In genomic region chr12:1576410-1577240, GRCh38 we compare ENCODE assay signal across 1 cellular context.
A peak's percentile ranks its signal among the peaks of the same experiment; 100 is the strongest.
TF ChIP-seq lines count a peak whose summit lies in the region.

No MANE protein-coding gene starts in this region.

TF ChIP-seq in HEK293, 187 proteins besides CTCF, POLR2A, EP300 and RAD21 (continued from another document and continues in another):
- TF ChIP-seq ZBTB6 (tag by site-specific recombination; IDR thresholded peaks at IDR 0.05) (peak; percentile 60; the same call in 1 of the 2 replicates), ZNF140 (tag by site-specific recombination; IDR thresholded peaks at IDR 0.05) (no peak), ZNF366 (tag by site-specific recombination; conservative IDR thresholded peaks at IDR 0.05) (peak; percentile 46), ZNF830 (tag by site-specific recombination; IDR thresholded peaks at IDR 0.05; ENCODE audit: low read depth) (no peak), BCL6B (tag by site-specific recombination; IDR thresholded peaks at IDR 0.05) (no peak), BCL11B (tag by site-specific recombination; IDR thresholded peaks at IDR 0.05; ENCODE audit: low read depth) (0 out of 2 replicates have a peak, but pooled peaks have one; percentile 77), ZNF701 (tag by site-specific recombination; IDR thresholded peaks at IDR 0.05) (no peak), KLF17 (tag by site-specific recombination; IDR thresholded peaks at IDR 0.05) (no peak), ZNF664 (tag by site-specific recombination; IDR thresholded peaks at IDR 0.05) (no peak), ZNF202 (tag by site-specific recombination; IDR thresholded peaks at IDR 0.05; ENCODE audit: borderline replicate concordance) (no peak), ZNF239 (tag by site-specific recombination; IDR thresholded peaks at IDR 0.05) (no peak), ZSCAN30 (tag by site-specific recombination; IDR thresholded peaks at IDR 0.05) (peak; percentile 89), ZNF558 (tag by site-specific recombination; IDR thresholded peaks at IDR 0.05) (no peak), ZBTB8A (tag by site-specific recombination; IDR thresholded peaks at IDR 0.05) (peak; percentile 86), ZEB2 (tag by site-specific recombination; IDR thresholded peaks at IDR 0.05) (peak; percentile 84), IKZF3 (tag by site-specific recombination; IDR thresholded peaks at IDR 0.05) (peak; percentile 65), ZNF292 (tag by site-specific recombination; IDR thresholded peaks at IDR 0.05; ENCODE audit: borderline replicate concordance, low read depth) (no peak), ZNF658 (tag by site-specific recombination; IDR thresholded peaks at IDR 0.05) (no peak), ZSCAN16 (tag by site-specific recombination; IDR thresholded peaks at IDR 0.05) (no peak), SETDB1 (IDR thresholded peaks at IDR 0.05; ENCODE audit: insufficient read length, low read length) (no peak), ZFP37 (tag by site-specific recombination; IDR thresholded peaks at IDR 0.05) (no peak), YY2 (tag by site-specific recombination; IDR thresholded peaks at IDR 0.05) (no peak), ZNF274 (IDR thresholded peaks at IDR 0.05; ENCODE audit: low read length) (no peak), ZNF274 (tag by site-specific recombination; IDR thresholded peaks at IDR 0.05; ENCODE audit: borderline replicate concordance) (no peak), ZNF777 (tag by site-specific recombination; IDR thresholded peaks at IDR 0.05; ENCODE audit: borderline replicate concordance) (no peak), ZNF362 (tag by site-specific recombination; IDR thresholded peaks at IDR 0.05) (no peak), ZBTB20 (tag by site-specific recombination; IDR thresholded peaks at IDR 0.05) (peak; percentile 26; the same call in 1 of the 2 replicates), ZNF670 (tag by site-specific recombination; IDR thresholded peaks at IDR 0.05; ENCODE audit: low read depth) (no peak), GFI1B (tag by site-specific recombination; IDR thresholded peaks at IDR 0.05) (peak; percentile 73), ZBTB44 (tag by site-specific recombination; IDR thresholded peaks at IDR 0.05) (peak; percentile 40; the same call in 1 of the 2 replicates), ZNF76 (tag by site-specific recombination; IDR thresholded peaks at IDR 0.05; ENCODE audit: borderline replicate concordance, low read depth) (no peak), AEBP2 (tag by site-specific recombination; IDR thresholded peaks at IDR 0.05; ENCODE audit: borderline replicate concordance) (no peak), ZNF596 (tag by site-specific recombination; IDR thresholded peaks at IDR 0.05) (peak; percentile 66), RBAK (tag by site-specific recombination; IDR thresholded peaks at IDR 0.05) (no peak), ZNF266 (tag by site-specific recombination; IDR thresholded peaks at IDR 0.05; ENCODE audit: low read depth) (no peak), ZNF514 (tag by site-specific recombination; IDR thresholded peaks at IDR 0.05) (no peak), ZNF2 (tag by site-specific recombination; IDR thresholded peaks at IDR 0.05) (peak; percentile 60; the same call in 1 of the 2 replicates), ZNF707 (tag by site-specific recombination; IDR thresholded peaks at IDR 0.05) (no peak), ZNF561 (tag by site-specific recombination; IDR thresholded peaks at IDR 0.05; ENCODE audit: borderline replicate concordance) (0 out of 2 replicates have a peak, but pooled peaks have one; percentile 82), ELK4 (IDR thresholded peaks at IDR 0.05; ENCODE audit: borderline replicate concordance, low read depth, low read length) (no peak), ZNF785 (tag by site-specific recombination; IDR thresholded peaks at IDR 0.05) (no peak), GLIS1 (tag by site-specific recombination; IDR thresholded peaks at IDR 0.05) (peak; percentile 90), MZF1 (tag by site-specific recombination; IDR thresholded peaks at IDR 0.05; ENCODE audit: borderline replicate concordance) (peak; percentile 71), ZNF639 (tag by site-specific recombination; IDR thresholded peaks at IDR 0.05) (no peak), ZNF747 (tag by site-specific recombination; IDR thresholded peaks at IDR 0.05) (no peak), ZNF692 (tag by site-specific recombination; IDR thresholded peaks at IDR 0.05) (peak; percentile 83), GLI4 (tag by site-specific recombination; IDR thresholded peaks at IDR 0.05) (no peak), OSR2 (tag by site-specific recombination; IDR thresholded peaks at IDR 0.05) (peak; percentile 49), ZBTB49 (tag by site-specific recombination; IDR thresholded peaks at IDR 0.05; ENCODE audit: low read depth) (0 out of 2 replicates have a peak, but pooled peaks have one; percentile 20), ZNF791 (tag by site-specific recombination; IDR thresholded peaks at IDR 0.05) (no peak), EGR2 (tag by site-specific recombination; IDR thresholded peaks at IDR 0.05; ENCODE audit: low read depth) (peak; percentile 93), ZIC2 (tag by site-specific recombination; IDR thresholded peaks at IDR 0.05) (peak; percentile 6; the same call in 1 of the 2 replicates), ZSCAN23 (tag by site-specific recombination; IDR thresholded peaks at IDR 0.05) (no peak), SCRT1 (tag by site-specific recombination; IDR thresholded peaks at IDR 0.05; ENCODE audit: borderline replicate concordance) (no peak), ZNF426 (tag by site-specific recombination; IDR thresholded peaks at IDR 0.05) (no peak), ZNF580 (tag by site-specific recombination; IDR thresholded peaks at IDR 0.05) (peak; percentile 35; the same call in 1 of the 2 replicates), ZNF324 (tag by site-specific recombination; IDR thresholded peaks at IDR 0.05) (no peak)
